Comparison of ENCODE assay signal across 8 cellular contexts in genomic region chr2:208256849-208257813, GRCh38. TPM values are rescaled to one million over a fixed set of nuclear protein-coding genes. Genes with fewer than 3 reads are reported as not detected.
A peak's percentile ranks its signal among the peaks of the same experiment; 100 is the strongest.
DNase-seq lines count a peak whose midpoint lies in the region; ATAC-seq and TF ChIP-seq lines count a peak whose summit lies in the region.
"Not testable (repeated sequence)": the region's sequence is repeated elsewhere in the genome, so short reads cannot be mapped to it uniquely, and the experiment has no call there.

No MANE protein-coding gene starts in this region.

- peaks cover 14% of the 10 kb centered on the region for H3K4me1 ChIP-seq in CD4-positive, alpha-beta memory T cell (ENCODE audit: insufficient read depth, low read length)
- not testable (repeated sequence) for H3K4me1 ChIP-seq in endodermal cell (ENCODE audit: control insufficient read depth, insufficient read depth, low read length)
- H3K4me1 ChIP-seq in right atrium auricular region (peaks cover 0 to 28% of the 10 kb centered on the region in 2 donors), mucosa of stomach (ENCODE audit: control insufficient read depth, insufficient read depth, low read length) (peaks cover 11% of the 10 kb centered on the region), osteoblast (ENCODE audit: insufficient read depth, low read length) (peaks cover 11% of the 10 kb centered on the region)

- DNase-seq in CD4-positive, alpha-beta memory T cell; T-cell; right atrium auricular region (ENCODE audit: low spot score); osteoblast (ENCODE audit: insufficient read length, low spot score, missing footprints): not testable (repeated sequence)
- DNase-seq in astrocyte of the hippocampus (ENCODE audit: low read depth, low spot score), result peak; percentile 50
- peak; percentile 53 for DNase-seq in endodermal cell
- peak in 3 of 49 donors; percentile 6 to 11 (median 8) for DNase-seq in substantia nigra (lab: John Stamatoyannopoulos, UW)

- CTCF ChIA-PET in CD4-positive, alpha-beta memory T cell (lab: Charles Lee; ENCODE audit: partially characterized antibody), result interaction anchor here (1.1 to 6.6 kb wide), 3 partner anchors 13 to 82 kb away, joined by 3 to 138 read pairs (median 3); partner anchors contain the start of gene PIKFYVE
- CTCF ChIA-PET in T-cell (lab: Charles Lee), result interaction anchor here (0.5 to 1.0 kb wide), 2 partner anchors 10 to 718 kb away, joined by 3 to 5 read pairs; no protein-coding TSS in a partner anchor

- peaks cover 0 to 21% of the 10 kb centered on the region in 2 donors for H3K36me3 Mint-ChIP-seq in CD4-positive, alpha-beta memory T cell
- H3K36me3 Mint-ChIP-seq in T-cell, result not testable (repeated sequence)
- H3K36me3 Mint-ChIP-seq in endodermal cell (ENCODE audit: low read depth), result peaks cover 15% of the 10 kb centered on the region

- H3K9me3 Mint-ChIP-seq in CD4-positive, alpha-beta memory T cell; T-cell; endodermal cell: not testable (repeated sequence)

- not testable (repeated sequence) for H3K27me3 ChIP-seq in CD4-positive, alpha-beta memory T cell (ENCODE audit: insufficient read depth, low read length); endodermal cell (ENCODE audit: control insufficient read depth, insufficient read depth, low read length, poor library complexity, severe bottlenecking); right atrium auricular region; mucosa of stomach (ENCODE audit: control insufficient read depth, insufficient read depth, low read length); osteoblast (ENCODE audit: insufficient read depth, low read length)

- WGBS in endodermal cell (ENCODE audit: insufficient coverage in 1 of 2, insufficient read length in 1 of 2), 2 experiments, result 50 to 83% methylated on average over 2 to 12 of the region's 12 CpGs

- intact Hi-C loops in CD4-positive, alpha-beta memory T cell (cut with micrococcal nuclease), result not testable (repeated sequence)

- not testable (repeated sequence) for H3K9me3 ChIP-seq in CD4-positive, alpha-beta memory T cell (ENCODE audit: control insufficient read depth in 1 of 2, low read length in 2 of 2); endodermal cell (ENCODE audit: control insufficient read depth, low read length); right atrium auricular region; mucosa of stomach (ENCODE audit: control insufficient read depth, low read length); osteoblast (ENCODE audit: low read depth, low read length)

- H3K9ac ChIP-seq in endodermal cell (ENCODE audit: extremely low read depth, low read length, poor library complexity, severe bottlenecking), result not testable (repeated sequence)
- peak overlapping the region; percentile 24 for H3K9ac ChIP-seq in mucosa of stomach (ENCODE audit: low read length)

- not testable (repeated sequence) for H4K20me1 ChIP-seq in osteoblast (ENCODE audit: insufficient read depth, low read length)

- H3K27ac Mint-ChIP-seq in CD4-positive, alpha-beta memory T cell; T-cell: not testable (repeated sequence)
- peak overlapping the region; percentile 56 for H3K27ac Mint-ChIP-seq in endodermal cell

- not testable (repeated sequence) for H3K27me3 Mint-ChIP-seq in CD4-positive, alpha-beta memory T cell; T-cell; endodermal cell (ENCODE audit: insufficient read depth)

- peak overlapping the region in 5 of 8 donors; percentile 12 to 63 (median 29) for H3K4me3 Mint-ChIP-seq in CD4-positive, alpha-beta memory T cell
- peak overlapping the region in 2 of 3 donors; percentile 37 to 97 for H3K4me3 Mint-ChIP-seq in T-cell
- H3K4me3 Mint-ChIP-seq in endodermal cell, result not testable (repeated sequence)

- not testable (repeated sequence) for H3K79me2 ChIP-seq in osteoblast (ENCODE audit: insufficient read depth, low read length)

- not testable (repeated sequence) for ATAC-seq in T-cell (replicated peaks in 1 of 4)

- H3K36me3 ChIP-seq in CD4-positive, alpha-beta memory T cell (ENCODE audit: insufficient read depth, low read length); right atrium auricular region; mucosa of stomach (ENCODE audit: control insufficient read depth, insufficient read depth, low read length); osteoblast (ENCODE audit: insufficient read depth, low read length): not testable (repeated sequence)
- peaks cover 16% of the 10 kb centered on the region for H3K36me3 ChIP-seq in endodermal cell (ENCODE audit: control insufficient read depth, insufficient read depth, low read length)

- H3K27ac ChIP-seq in CD4-positive, alpha-beta memory T cell (ENCODE audit: low read depth, low read length); endodermal cell (ENCODE audit: low read depth, low read length); osteoblast (ENCODE audit: low read depth, low read length): not testable (repeated sequence)
- peak overlapping the region; percentile 48 to 70 for H3K27ac ChIP-seq in right atrium auricular region
- H3K27ac ChIP-seq in substantia nigra (ENCODE audit: low read depth, low read length, poor library complexity, severe bottlenecking), result peak overlapping the region; percentile 12

- peaks cover 12 to 32% (median 18%) of the 10 kb centered on the region in 4 donors for H3K4me1 Mint-ChIP-seq in CD4-positive, alpha-beta memory T cell
- peaks cover 26 to 27% (median 27%) of the 10 kb centered on the region in 3 donors for H3K4me1 Mint-ChIP-seq in T-cell
- H3K4me1 Mint-ChIP-seq in endodermal cell, result peaks cover 32% of the 10 kb centered on the region

- peak overlapping the region; percentile 61 for H2AFZ ChIP-seq in osteoblast (ENCODE audit: low read length)

- TF ChIP-seq CTCF in endodermal cell (conservative IDR thresholded peaks at IDR 0.05); right atrium auricular region (IDR thresholded peaks at IDR 0.05); osteoblast (IDR thresholded peaks at IDR 0.05; ENCODE audit: extremely low read depth, low read depth, low read length): not testable (repeated sequence)

- not testable (repeated sequence) for H3K4me3 ChIP-seq in CD4-positive, alpha-beta memory T cell (ENCODE audit: low read length in 2 of 2); endodermal cell (ENCODE audit: low read length); right atrium auricular region; mucosa of stomach (ENCODE audit: low read length); osteoblast (ENCODE audit: insufficient read depth, low read length)

- POLR2A ChIA-PET in CD4-positive, alpha-beta memory T cell (lab: Charles Lee; ENCODE audit: partially characterized antibody), result interaction anchor here (5.2 kb wide), 1 partner anchor 9 kb away, joined by 94 read pairs; the partner anchor contains the start of gene PIKFYVE
- POLR2A ChIA-PET in T-cell (lab: Charles Lee), result interaction anchor here in 1 of 2 donors (1.7 kb wide), 1 partner anchor 10 kb away, joined by 5 read pairs; no protein-coding TSS in a partner anchor

- H3K4me2 ChIP-seq in osteoblast (ENCODE audit: insufficient read depth, low read length), result not testable (repeated sequence)

RNA-seq across cellular contexts. Expression of gene IDH1, which starts 2.3 kb away (rescaled TPM):
- total RNA-seq in CD4-positive, alpha-beta memory T cell, result 10 to 100 TPM; 25.6 to 25.9 TPM
- polyA plus RNA-seq in CD4-positive, alpha-beta memory T cell, result 1 to 10 TPM; 5.9 to 6.1 TPM
- total RNA-seq in T-cell (10 to 100 TPM in 3 of 5 donors, 1 to 10 TPM in 2; 5.1 to 22.9 (median 22.2) TPM), endodermal cell (100 to 1,000 TPM; 305 to 431 TPM), right atrium auricular region (10 to 100 TPM; 18.6 to 26.6 TPM), osteoblast (181 and 226 TPM in 2 replicates)
- 228 TPM for polyA plus RNA-seq in endodermal cell (2013, experiment 1 of 2)
- 244 TPM for polyA plus RNA-seq in endodermal cell (2013, experiment 2 of 2)

RNA-seq across cellular contexts. Expression of gene PIKFYVE, which starts 8.9 kb away (rescaled TPM):
- 10 to 100 TPM; 44.5 to 45.8 TPM for total RNA-seq in CD4-positive, alpha-beta memory T cell
- 1 to 10 TPM; 3.3 to 8.3 TPM for polyA plus RNA-seq in CD4-positive, alpha-beta memory T cell
- 10 to 100 TPM; 35.3 to 42.6 (median 38.6) TPM for total RNA-seq in T-cell
- 10 to 100 TPM; 34.9 to 41.2 TPM for total RNA-seq in endodermal cell
- 19.7 TPM for polyA plus RNA-seq in endodermal cell (2013, experiment 1 of 2)
- 22.8 TPM for polyA plus RNA-seq in endodermal cell (2013, experiment 2 of 2)
- 10 to 100 TPM; 15.8 to 17.8 TPM for total RNA-seq in right atrium auricular region
- total RNA-seq in osteoblast, result 52.7 and 57.9 TPM in 2 replicates
